Comparison of ENCODE assay signal across 8 cellular contexts in the genomic region with DNA sequence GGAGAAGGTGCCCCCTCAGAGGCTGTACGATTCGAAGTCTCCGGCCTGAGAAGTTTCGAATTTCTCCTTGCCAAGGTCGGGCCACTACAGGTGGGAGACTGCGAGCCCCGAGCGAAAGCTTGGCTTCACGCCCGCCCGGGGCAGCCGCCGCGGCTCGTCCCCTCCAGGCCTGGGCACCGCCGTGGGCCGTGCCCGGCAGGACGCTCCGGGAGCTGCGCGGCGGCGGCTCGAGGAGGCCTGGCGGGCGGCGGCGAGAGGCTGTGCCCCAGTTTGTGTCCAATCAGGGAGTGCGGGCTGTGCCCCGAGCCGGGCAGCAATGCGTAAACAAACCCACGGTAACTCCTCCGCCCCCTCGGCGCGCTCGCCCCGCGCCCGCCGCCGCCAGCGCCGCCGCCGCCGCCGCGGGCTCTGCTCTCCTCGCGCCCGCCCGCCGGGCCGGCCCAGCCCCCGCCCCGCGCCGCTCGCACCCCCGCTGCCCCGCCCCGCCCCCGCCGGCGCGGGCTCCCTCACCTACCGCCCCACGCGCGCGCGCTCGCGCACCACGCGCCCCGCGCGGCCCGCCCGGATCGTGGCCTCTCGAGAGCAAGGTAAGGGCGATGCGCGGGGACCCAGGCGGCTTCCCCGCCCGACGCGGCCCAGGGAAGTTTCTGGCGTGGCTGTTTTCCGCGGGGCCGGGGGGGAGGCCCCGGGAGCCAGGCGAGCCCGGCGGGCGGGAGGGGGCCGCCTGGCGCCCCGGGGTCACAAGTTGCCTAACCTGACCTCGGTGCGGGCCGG. TPM values are rescaled to one million over a fixed set of nuclear protein-coding genes. Genes with fewer than 3 reads are reported as not detected.
DNase-seq lines count a peak whose midpoint lies in the region; TF ChIP-seq lines count a peak whose summit lies in the region.

No MANE protein-coding gene starts in this region.

- intact Hi-C loops in Calu3 (cut with micrococcal nuclease; ENCODE audit: unreplicated experiment): loop anchor here (10.0 kb wide), 1 partner anchor 52 kb away; no protein-coding TSS in a partner anchor
- intact Hi-C loops in left ventricle myocardium inferior (cut with micrococcal nuclease): no loop called here
- intact Hi-C loops in posterior vena cava (cut with DNase I): loop anchor here (5.0 to 10.0 kb wide), 2 partner anchors 60 to 248 kb away; partner anchors contain the start of gene PCGF5 (in 1 of the 2)

- peaks cover 20% of the 10 kb centered on the region for H3K27me3 Mint-ChIP-seq in Calu3 (ENCODE audit: unreplicated experiment)
- H3K27me3 Mint-ChIP-seq in T-helper 1 cell treated with Interleukin-12 subunit alpha and Interleukin-12 subunit beta and Interleukin-4 antibody, amounts not matched to agents 30 μg/mL and 1 μg/mL, for 36 hours (ENCODE audit: low read depth): peaks cover 14% of the 10 kb centered on the region
- peaks cover 75% of the 10 kb centered on the region for H3K27me3 Mint-ChIP-seq in type B pancreatic cell

- H3K9me3 Mint-ChIP-seq in Calu3 (ENCODE audit: low read depth, unreplicated experiment) (no peaks in the 10 kb centered on the region), type B pancreatic cell (peaks cover 3% of the 10 kb centered on the region)
- no peaks in the 10 kb centered on the region for H3K9me3 Mint-ChIP-seq in T-helper 1 cell treated with Interleukin-12 subunit alpha and Interleukin-12 subunit beta and Interleukin-4 antibody, amounts not matched to agents 30 μg/mL and 1 μg/mL, for 36 hours

- H3K36me3 Mint-ChIP-seq in Calu3 (ENCODE audit: insufficient read depth, unreplicated experiment) (peaks cover 31% of the 10 kb centered on the region), type B pancreatic cell (peaks cover 3% of the 10 kb centered on the region)
- H3K36me3 Mint-ChIP-seq in T-helper 1 cell treated with Interleukin-12 subunit alpha and Interleukin-12 subunit beta and Interleukin-4 antibody, amounts not matched to agents 30 μg/mL and 1 μg/mL, for 36 hours (ENCODE audit: low read depth): peaks cover 4% of the 10 kb centered on the region

- H3K4me3 ChIP-seq in left ventricle myocardium inferior: peak overlapping the region; percentile 96

- H3K4me3 Mint-ChIP-seq in Calu3 (ENCODE audit: low read depth, unreplicated experiment) (peak overlapping the region; percentile 83), type B pancreatic cell (peak overlapping the region; percentile 86)
- peak overlapping the region; percentile 84 for H3K4me3 Mint-ChIP-seq in T-helper 1 cell treated with Interleukin-12 subunit alpha and Interleukin-12 subunit beta and Interleukin-4 antibody, amounts not matched to agents 30 μg/mL and 1 μg/mL, for 36 hours

- DNase-seq in Calu3 (peak; percentile 42), GM20000 (ENCODE audit: low spot score) (peak; percentile 87), HT-29 (ENCODE audit: low spot score) (peak; percentile 31), left ventricle myocardium inferior (peak; percentile 81), posterior vena cava (ENCODE audit: low spot score) (peak; percentile 92), type B pancreatic cell (ENCODE audit: extremely low spot score, unreplicated experiment) (no peak)

- TF ChIP-seq CTCF in Calu3 (IDR thresholded peaks at IDR 0.05; ENCODE audit: unreplicated experiment) (no peak), GM20000 (IDR thresholded peaks at IDR 0.05; ENCODE audit: extremely low read depth, missing control alignments) (no peak), left ventricle myocardium inferior (IDR thresholded peaks at IDR 0.05; ENCODE audit: borderline replicate concordance) (no peak), type B pancreatic cell (conservative IDR thresholded peaks at IDR 0.05) (no peak)

- H3K27ac Mint-ChIP-seq in Calu3 (ENCODE audit: unreplicated experiment): no peak overlapping the region
- peak overlapping the region; percentile 71 for H3K27ac Mint-ChIP-seq in T-helper 1 cell treated with Interleukin-12 subunit alpha and Interleukin-12 subunit beta and Interleukin-4 antibody, amounts not matched to agents 30 μg/mL and 1 μg/mL, for 36 hours
- H3K27ac Mint-ChIP-seq in type B pancreatic cell: no peak overlapping the region

- H3K4me1 Mint-ChIP-seq in Calu3 (ENCODE audit: low read depth, unreplicated experiment) (peaks cover 21% of the 10 kb centered on the region), type B pancreatic cell (ENCODE audit: unreplicated experiment) (peaks cover 4% of the 10 kb centered on the region)
- H3K4me1 Mint-ChIP-seq in T-helper 1 cell treated with Interleukin-12 subunit alpha and Interleukin-12 subunit beta and Interleukin-4 antibody, amounts not matched to agents 30 μg/mL and 1 μg/mL, for 36 hours (ENCODE audit: low read depth): peaks cover 21% of the 10 kb centered on the region

- CTCF ChIA-PET in Calu3 (lab: Charles Lee): no interaction called here

- peak overlapping the region; percentile 99 for H3K27ac ChIP-seq in angular gyrus (ENCODE audit: low read depth, low read length)
- H3K27ac ChIP-seq in left ventricle myocardium inferior (replicated peaks): peak overlapping the region; percentile 97

- H3K9me3 ChIP-seq in left ventricle myocardium inferior (replicated peaks): no peaks in the 10 kb centered on the region

- peaks cover 48% of the 10 kb centered on the region for H3K4me1 ChIP-seq in left ventricle myocardium inferior

- no TSS peak for BruUV-seq in Calu3 (replicated peaks; lab: Mats Ljungman, UMichigan)

- no peaks in the 10 kb centered on the region for H3K36me3 ChIP-seq in left ventricle myocardium inferior

- no peaks in the 10 kb centered on the region for H3K27me3 ChIP-seq in left ventricle myocardium inferior (ENCODE audit: low read depth)

RNA-seq across cellular contexts. Expression of gene PCGF5, which starts 57.8 kb away (rescaled TPM):
- 19.5 and 20.6 TPM in 2 replicates for total RNA-seq in Calu3 (2022)
- 5.4 and 6.3 TPM in 2 replicates for total RNA-seq in HT-29 (2014; rRNA removed; shearing (Covaris generic))
- total RNA-seq in left ventricle myocardium inferior: 61.0 TPM
- total RNA-seq in posterior vena cava: 100 to 1,000 TPM in 1 of 2 donors, 10 to 100 TPM in 1; 60.6 to 100 TPM
- total RNA-seq in type B pancreatic cell (ENCODE audit: low replicate concordance): 12.0 and 14.7 TPM in 2 replicates
